8 cellular contexts compared by ENCODE assay signal in genomic region chr7:133081119-133081604, GRCh38. TPM values are rescaled to one million over a fixed set of nuclear protein-coding genes. Genes with fewer than 3 reads are reported as not detected.
DNase-seq lines count a peak whose midpoint lies in the region; ATAC-seq and TF ChIP-seq lines count a peak whose summit lies in the region.

No MANE protein-coding gene starts in this region.

- no peak for TF ChIP-seq CTCF in HCT116 (IDR thresholded peaks at IDR 0.05 in 2 of 3, conservative IDR thresholded peaks at IDR 0.05 in 1 of 3; ENCODE audit: borderline replicate concordance in 1 of 3, insufficient read depth in 1 of 3, low read depth in 2 of 3, low read length in 2 of 3)
- TF ChIP-seq CTCF in foreskin keratinocyte (conservative IDR thresholded peaks at IDR 0.05) = no peak
- TF ChIP-seq CTCF in ovary (IDR thresholded peaks at IDR 0.05) = no peak

- no peaks in the 10 kb centered on the region for H3K27me3 ChIP-seq in HCT116 (ENCODE audit: insufficient read depth, low read length)
- H3K27me3 ChIP-seq in foreskin keratinocyte = no peaks in the 10 kb centered on the region
- H3K27me3 ChIP-seq in ovary = no peaks in the 10 kb centered on the region

- H3K9me2 ChIP-seq in HCT116 (ENCODE audit: insufficient read depth) = no peaks in the 10 kb centered on the region

- H3K36me3 ChIP-seq in HCT116 (ENCODE audit: control insufficient read depth in 1 of 2, insufficient read depth in 2 of 2, low read length in 2 of 2) (peaks cover 0 to 6% of the 10 kb centered on the region in 2 experiments; a peak in 1 of 4 replicates), ovary (no peaks in the 10 kb centered on the region)

- H3K4me1 ChIP-seq in HCT116 (ENCODE audit: control insufficient read depth in 1 of 2, insufficient read depth in 2 of 2, low read length in 2 of 2) (peaks cover 0 to 10% of the 10 kb centered on the region in 2 experiments; a peak in 2 of 4 replicates), foreskin keratinocyte (peaks cover 8% of the 10 kb centered on the region), ovary (ENCODE audit: insufficient read depth) (peaks cover 4% of the 10 kb centered on the region)

- TF ChIP-seq POLR2A in HCT116 (IDR thresholded peaks at IDR 0.05; ENCODE audit: borderline replicate concordance, extremely low read depth, insufficient read depth, insufficient read length) (no peak), ovary (IDR thresholded peaks at IDR 0.05) (no peak)

- H3K27ac Mint-ChIP-seq in activated CD4-positive, alpha-beta memory T cell treated with anti-CD3 and anti-CD28 coated beads for 36 hours = peak overlapping the region; percentile 87

- H3K9me3 ChIP-seq in HCT116 (ENCODE audit: control insufficient read depth in 1 of 2, insufficient read depth in 1 of 2, low read depth in 1 of 2, low read length in 2 of 2) (no peaks in the 10 kb centered on the region), ovary (no peaks in the 10 kb centered on the region)

- no peak for TF ChIP-seq RAD21 in HCT116 (IDR thresholded peaks at IDR 0.05; ENCODE audit: low read depth)

- no TSS peak for BruUV-seq in HCT116 (replicated peaks; lab: Mats Ljungman, UMichigan)

- peaks cover 57% of the 10 kb centered on the region for H3K79me2 ChIP-seq in HCT116 (ENCODE audit: insufficient read depth, low read length)

- intact Hi-C loops in HCT116 (cut with micrococcal nuclease) (loop anchor here (10.0 kb wide), 1 partner anchor 1234 kb away; the partner anchor contains the start of gene SLC35B4), ovary (cut with DNase I) (no loop called here)
- intact Hi-C loops in activated CD4-positive, alpha-beta memory T cell treated with anti-CD3 and anti-CD28 coated beads for 36 hours (cut with micrococcal nuclease) = loop anchor here (5.0 to 10.0 kb wide), 3 partner anchors 199 to 424 kb away; no protein-coding TSS in a partner anchor

- peak overlapping the region; percentile 90 to 93 for H3K4me3 ChIP-seq in HCT116 (replicated peaks in 1 of 2; ENCODE audit: low read depth in 1 of 2, low read length in 2 of 2)
- H3K4me3 ChIP-seq in ovary = peak overlapping the region; percentile 57

- no peaks in the 10 kb centered on the region for H3K27me3 Mint-ChIP-seq in activated CD4-positive, alpha-beta memory T cell treated with anti-CD3 and anti-CD28 coated beads for 36 hours

- TF ChIP-seq EP300 in ovary (IDR thresholded peaks at IDR 0.05) = no peak

- H3K9me3 Mint-ChIP-seq in activated CD4-positive, alpha-beta memory T cell treated with anti-CD3 and anti-CD28 coated beads for 36 hours = no peaks in the 10 kb centered on the region

- H3K4me3 Mint-ChIP-seq in activated CD4-positive, alpha-beta memory T cell treated with anti-CD3 and anti-CD28 coated beads for 36 hours = peak overlapping the region; percentile 88

- H3K9ac ChIP-seq in HCT116 (ENCODE audit: low read length) = peak overlapping the region; percentile 84

- POLR2A ChIA-PET in HCT116 (lab: Charles Lee) = no interaction called here
- POLR2A ChIA-PET in activated CD4-positive, alpha-beta memory T cell treated with anti-CD3 and anti-CD28 coated beads for 36 hours (lab: Charles Lee) = no interaction called here

- H2AFZ ChIP-seq in HCT116 (ENCODE audit: low read depth, low read length, poor library complexity, severe bottlenecking) = no peak overlapping the region

- CTCF ChIA-PET in HCT116 (lab: Charles Lee) = interaction anchor here (0.7 kb wide), 1 partner anchor 1351 kb away, joined by 3 read pairs; no protein-coding TSS in a partner anchor
- CTCF ChIA-PET in activated CD4-positive, alpha-beta memory T cell treated with anti-CD3 and anti-CD28 coated beads for 36 hours (lab: Charles Lee) = no interaction called here

- peaks cover 12% of the 10 kb centered on the region; the same call in 1 of the 2 replicates for H4K20me1 ChIP-seq in HCT116 (ENCODE audit: insufficient read depth)

- ATAC-seq in HCT116 = no peak
- no peak for ATAC-seq in foreskin keratinocyte
- no peak for ATAC-seq in HG02571 (IDR thresholded peaks at IDR 0.05; ENCODE audit: unreplicated experiment)
- ATAC-seq in HG03196 (IDR thresholded peaks at IDR 0.05; ENCODE audit: unreplicated experiment) = no peak

- RAD21 ChIA-PET in HCT116 (lab: Charles Lee; ENCODE audit: low non-redundant PET in 1 of 2, low total read pairs in 2 of 2, uncharacterized antibody in 2 of 2, unreplicated experiment in 2 of 2) = no interaction called here

- H3K36me3 Mint-ChIP-seq in activated CD4-positive, alpha-beta memory T cell treated with anti-CD3 and anti-CD28 coated beads for 36 hours = peaks cover 7% of the 10 kb centered on the region

- 2 to 4% (median 2%) methylated on average over 8 of the region's 8 CpGs for WGBS in ovary, 3 donors

- DNase-seq in A172 (ENCODE audit: low spot score) = peak; percentile 1
- no peak for DNase-seq in HCT116 (ENCODE audit: low read depth, low spot score)
- DNase-seq in activated CD4-positive, alpha-beta memory T cell treated with anti-CD3 and anti-CD28 coated beads for 36 hours = peak; percentile 38
- peak in 1 of 2 donors; percentile 7 for DNase-seq in foreskin keratinocyte
- DNase-seq in ovary = peak in 2 of 5 donors; percentile 22 to 24
- DNase-seq in NOMO-1 treated with DMSO at 0.1 percent for 48 hours (lab: John Stamatoyannopoulos, UW; ENCODE audit: unreplicated experiment) = no peak

- peak overlapping the region; percentile 62 for H3K27ac ChIP-seq in HCT116 (ENCODE audit: low read depth, low read length)
- peak overlapping the region; percentile 85 for H3K27ac ChIP-seq in foreskin keratinocyte
- H3K27ac ChIP-seq in ovary = peak overlapping the region in 1 of 2 donors; percentile 64

- H3K4me2 ChIP-seq in HCT116 (ENCODE audit: low read length) = peak overlapping the region; percentile 90

- peaks cover 28% of the 10 kb centered on the region for H3K4me1 Mint-ChIP-seq in activated CD4-positive, alpha-beta memory T cell treated with anti-CD3 and anti-CD28 coated beads for 36 hours (ENCODE audit: low read depth)

TF ChIP-seq in HCT116, 20 proteins besides CTCF, POLR2A, EP300 and RAD21:
- TF ChIP-seq ATF3 (IDR thresholded peaks at IDR 0.05) (no peak), TCF7L2 (IDR thresholded peaks at IDR 0.05; ENCODE audit: borderline replicate concordance, extremely low read depth, insufficient read depth, insufficient read length) (no peak), EZH2phosphoT487 (IDR thresholded peaks at IDR 0.05; ENCODE audit: borderline replicate concordance) (no peak), EGR1 (IDR thresholded peaks at IDR 0.05; ENCODE audit: low read depth) (no peak), SP1 (IDR thresholded peaks at IDR 0.05; ENCODE audit: low read depth) (no peak), ELF1 (IDR thresholded peaks at IDR 0.05; ENCODE audit: borderline replicate concordance, low read depth) (no peak), SRF (IDR thresholded peaks at IDR 0.05; ENCODE audit: low read depth) (no peak), CEBPB (IDR thresholded peaks at IDR 0.05; ENCODE audit: low read depth) (no peak), MAX (IDR thresholded peaks at IDR 0.05) (no peak), YY1 (IDR thresholded peaks at IDR 0.05; ENCODE audit: extremely low read depth, insufficient replicate concordance, low read depth, low read length) (no peak)

RNA-seq across cellular contexts. Expression of gene CHCHD3, which starts 0.7 kb away (rescaled TPM):
- 145 and 181 TPM in 2 replicates for total RNA-seq in A172 (2014; rRNA removed; shearing (Covaris generic))
- total RNA-seq in HCT116 (2021; ENCODE audit: unreplicated experiment) (73.5 TPM), foreskin keratinocyte (60.3 and 70.6 TPM in 2 replicates), ovary (10 to 100 TPM; 31.4 to 45.2 (median 36.7) TPM)
- polyA plus RNA-seq in HCT116 (2012) = 54.2 and 64.8 TPM in 2 replicates
- total RNA-seq in activated CD4-positive, alpha-beta memory T cell treated with anti-CD3 and anti-CD28 coated beads for 36 hours = 10 to 100 TPM; 49.6 to 51.0 TPM
- polyA plus RNA-seq in foreskin keratinocyte (43.7 and 54.5 TPM in 2 replicates), ovary (10 to 100 TPM; 31.8 to 59.1 TPM)

Comparison
In these comparisons a context has a peak if more than half of its experiments do, and no peak if none do; other contexts are left out.
1. DNase-seq: peak in A172 (single experiment) and activated CD4-positive, alpha-beta memory T cell treated with anti-CD3 and anti-CD28 coated beads for 36 hours (single experiment); none in HCT116 (single experiment) and NOMO-1 treated with DMSO at 0.1 percent for 48 hours (single experiment).
2. intact Hi-C loops: an anchor here in HCT116 (10.0 kb wide) and activated CD4-positive, alpha-beta memory T cell treated with anti-CD3 and anti-CD28 coated beads for 36 hours (5.0 to 10.0 kb wide); none called in ovary.